In genomic region chr1:233547726-233548125, GRCh38 we compare ENCODE assay signal across 31 cellular contexts.
DNase-seq lines count a peak whose midpoint lies in the region; ATAC-seq lines count a peak whose summit lies in the region.
"Had no signal": no experiment of that assay in that cellular context is flagged by ENCODE, and none has a peak within 500 bp of the region (broad histone marks: within the 10 kb centered on the region; RNA-seq: fewer than 3 reads in every experiment).

No MANE protein-coding gene starts in this region.

- H3K27me3 Mint-ChIP-seq in activated CD4-positive, alpha-beta memory T cell treated with anti-CD3 and anti-CD28 coated beads for 36 hours = peaks cover 9% of the 10 kb centered on the region
- H3K27me3 Mint-ChIP-seq: B cell had no signal

- no peak overlapping the region for H3K27ac Mint-ChIP-seq in activated CD4-positive, alpha-beta memory T cell treated with anti-CD3 and anti-CD28 coated beads for 36 hours
- H3K27ac Mint-ChIP-seq: B cell; CD14-positive monocyte; CD4-positive, alpha-beta memory T cell; CD4-positive, alpha-beta T cell; CD4-positive, CD25-positive, alpha-beta regulatory T cell; CD8-positive, alpha-beta memory T cell; CD8-positive, alpha-beta T cell had no signal

- DNase-seq in caudate nucleus (lab: John Stamatoyannopoulos, UW) = peak in 9 of 61 donors; percentile 1 to 66 (median 6)
- peak; percentile 73 for DNase-seq in putamen (ENCODE audit: low spot score)
- no peak for DNase-seq in activated CD4-positive, alpha-beta memory T cell treated with anti-CD3 and anti-CD28 coated beads for 36 hours
- DNase-seq: 8988T; ACHN; AML-193; BE2C; C1 segment of cervical spinal cord; Caco-2; Calu3; CD4-positive, alpha-beta memory T cell; CD4-positive, alpha-beta T cell; CD4-positive, CD25-positive, alpha-beta regulatory T cell; CD8-positive, alpha-beta memory T cell; CD8-positive, alpha-beta T cell; COR-L47; DMS 273 treated with DMSO at 0.1 percent for 48 hours; DMS153; DMS53; DMS79; DMS79 treated with DMSO at 0.1 percent for 48 hours; DND-41; EL had no signal

- H3K9me3 Mint-ChIP-seq in activated CD4-positive, alpha-beta memory T cell treated with anti-CD3 and anti-CD28 coated beads for 36 hours = no peaks in the 10 kb centered on the region
- H3K9me3 Mint-ChIP-seq: CD4-positive, alpha-beta T cell; CD8-positive, alpha-beta memory T cell; CD8-positive, alpha-beta T cell had no signal

- no peak for ATAC-seq in HG03159 (IDR thresholded peaks at IDR 0.05; ENCODE audit: unreplicated experiment)
- ATAC-seq: A549; CD8-positive, alpha-beta T cell had no signal

- H3K4me1 Mint-ChIP-seq in activated CD4-positive, alpha-beta memory T cell treated with anti-CD3 and anti-CD28 coated beads for 36 hours (ENCODE audit: low read depth) = peaks cover 7% of the 10 kb centered on the region
- H3K4me1 Mint-ChIP-seq: B cell; CD14-positive monocyte; CD4-positive, alpha-beta memory T cell; CD8-positive, alpha-beta memory T cell had no signal

- peak overlapping the region; percentile 9 for H3K27ac ChIP-seq in caudate nucleus (ENCODE audit: low read depth, low read length)
- H3K27ac ChIP-seq: 22Rv1; A549; BLaER1; BLaER1 treated with 17β-estradiol and CSF1 and Interleukin-3, amounts not matched to agents 10 nM and 100 nM; C4-2B had no signal

- POLR2A ChIA-PET in activated CD4-positive, alpha-beta memory T cell treated with anti-CD3 and anti-CD28 coated beads for 36 hours (lab: Charles Lee) = no interaction called here

- CTCF ChIA-PET in activated CD4-positive, alpha-beta memory T cell treated with anti-CD3 and anti-CD28 coated beads for 36 hours (lab: Charles Lee) = interaction anchor here (0.6 kb wide), 1 partner anchor 254 kb away, joined by 3 read pairs; no protein-coding TSS in a partner anchor

- intact Hi-C loops in activated CD4-positive, alpha-beta memory T cell treated with anti-CD3 and anti-CD28 coated beads for 36 hours (cut with micrococcal nuclease) = no loop called here

- H3K36me3 Mint-ChIP-seq in activated CD4-positive, alpha-beta memory T cell treated with anti-CD3 and anti-CD28 coated beads for 36 hours = no peaks in the 10 kb centered on the region
- H3K36me3 Mint-ChIP-seq: CD14-positive monocyte; CD4-positive, alpha-beta memory T cell; CD4-positive, CD25-positive, alpha-beta regulatory T cell; CD8-positive, alpha-beta memory T cell; CD8-positive, alpha-beta T cell had no signal

- no peak overlapping the region for H3K4me3 Mint-ChIP-seq in activated CD4-positive, alpha-beta memory T cell treated with anti-CD3 and anti-CD28 coated beads for 36 hours
- H3K4me3 Mint-ChIP-seq: B cell; CD14-positive monocyte; CD4-positive, alpha-beta memory T cell; CD4-positive, alpha-beta T cell; CD4-positive, CD25-positive, alpha-beta regulatory T cell; CD8-positive, alpha-beta memory T cell; CD8-positive, alpha-beta T cell had no signal
